Comparison of ENCODE assay signal across 22 cellular contexts in the genomic region with DNA sequence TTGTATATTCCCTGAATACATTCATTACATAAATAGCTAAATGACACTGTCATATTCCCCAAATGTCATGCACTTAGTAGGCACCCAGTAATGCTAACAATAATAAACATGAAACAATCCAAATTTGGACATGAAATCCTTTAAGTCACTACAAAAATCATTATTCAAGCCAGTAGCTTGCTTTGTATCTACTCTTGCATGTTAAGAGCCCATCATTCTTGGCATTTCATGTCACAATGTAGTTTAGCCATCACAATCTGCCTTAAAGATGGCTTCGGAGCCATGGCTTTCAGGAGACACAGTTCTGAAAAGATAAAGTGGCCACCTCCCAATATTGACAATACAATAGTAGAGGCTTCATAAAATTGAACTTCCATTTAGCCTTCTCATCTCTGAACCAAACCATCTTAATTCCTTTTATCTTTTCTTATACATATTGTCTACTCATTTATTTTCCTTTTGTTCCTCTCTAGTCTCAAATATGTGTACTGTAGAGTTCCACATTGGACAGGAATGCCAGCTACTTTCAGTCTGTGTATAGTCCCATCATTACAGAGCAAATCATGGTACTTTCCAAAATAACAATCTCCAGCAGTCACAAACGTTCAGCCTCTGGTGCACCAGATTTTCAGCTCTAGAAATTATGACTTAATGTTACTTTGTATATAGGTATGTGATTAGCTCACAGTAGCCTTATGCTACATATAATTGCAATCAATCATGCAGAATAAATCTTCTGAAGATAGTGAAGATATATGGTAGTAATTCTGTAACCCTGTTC. TPM values are rescaled to one million over a fixed set of nuclear protein-coding genes. Genes with fewer than 3 reads are reported as not detected.
"Had no signal": no experiment of that assay in that cellular context is flagged by ENCODE, and none has a peak within 500 bp of the region (broad histone marks: within the 10 kb centered on the region; RNA-seq: fewer than 3 reads in every experiment).

No MANE protein-coding gene starts in this region.

- H3K9me3 ChIP-seq: body of pancreas, sigmoid colon had no signal

- H3K4me3 ChIP-seq: body of pancreas, lung, sigmoid colon had no signal

- ATAC-seq: activated CD8-positive, alpha-beta memory T cell treated with anti-CD3 and anti-CD28 coated beads, Interleukin-2, amount 10 ng/mL, durations not matched to agents 7 days and 5 days; body of pancreas; naive thymus-derived CD8-positive, alpha-beta T cell; stimulated activated naive CD8-positive, alpha-beta T cell treated with anti-CD3 and anti-CD28 coated beads, Interleukin-15, Interleukin-2, amounts not matched to agents 100 U/mL and 50 U/mL, for 24 hours had no signal

- H3K27me3 ChIP-seq: body of pancreas, sigmoid colon had no signal

- H3K36me3 ChIP-seq: sigmoid colon had no signal

- H3K27ac ChIP-seq: epithelial cell of prostate, sigmoid colon had no signal

- DNase-seq: activated CD4-positive, alpha-beta T cell treated with anti-CD3 and anti-CD28 coated beads for 1 hour; activated CD4-positive, alpha-beta T cell treated with anti-CD3 and anti-CD28 coated beads, Interleukin-2, amount 50 U/mL, for 48 hours; activated CD8-positive, alpha-beta memory T cell treated with anti-CD3 and anti-CD28 coated beads, Interleukin-2, amount 10 ng/mL, durations not matched to agents 7 days and 5 days; activated effector memory CD4-positive, alpha-beta T cell treated with Interleukin-2 at 50 U/mL for 16 hours; activated T-cell treated with anti-CD3 and anti-CD28 coated beads, Interleukin-2, amount 50 U/mL, for 24 hours; body of pancreas; effector memory CD4-positive, alpha-beta T cell; immature natural killer cell; left cardiac atrium; naive thymus-derived CD8-positive, alpha-beta T cell; nucleus accumbens; sigmoid colon; stimulated activated CD4-positive, alpha-beta T cell treated with anti-CD3 and anti-CD28 coated beads, Interleukin-2, amount 100 ng/mL, for 48 hours; stimulated activated CD8-positive, alpha-beta memory T cell treated with anti-CD3 and anti-CD28 coated beads, Interleukin-4, amount 100 ng/mL, for 48 hours; stimulated activated naive CD8-positive, alpha-beta T cell treated with anti-CD3 and anti-CD28 coated beads, Interleukin-15, Interleukin-2, amounts not matched to agents 100 U/mL and 50 U/mL, for 24 hours; T1000 had no signal

RNA-seq across cellular contexts. Expression of a gene that starts 32.6 kb away (rescaled TPM):
- total RNA-seq: activated CD8-positive, alpha-beta memory T cell treated with anti-CD3 and anti-CD28 coated beads, Interleukin-2, amount 10 ng/mL, durations not matched to agents 7 days and 5 days; glomerular endothelial cell; mononuclear cell; naive thymus-derived CD8-positive, alpha-beta T cell; temporal lobe; ureter had no signal
- polyA plus RNA-seq: immature natural killer cell; naive thymus-derived CD8-positive, alpha-beta T cell had no signal
